Comparison of ENCODE assay signal across 1 cellular context in the genomic region with DNA sequence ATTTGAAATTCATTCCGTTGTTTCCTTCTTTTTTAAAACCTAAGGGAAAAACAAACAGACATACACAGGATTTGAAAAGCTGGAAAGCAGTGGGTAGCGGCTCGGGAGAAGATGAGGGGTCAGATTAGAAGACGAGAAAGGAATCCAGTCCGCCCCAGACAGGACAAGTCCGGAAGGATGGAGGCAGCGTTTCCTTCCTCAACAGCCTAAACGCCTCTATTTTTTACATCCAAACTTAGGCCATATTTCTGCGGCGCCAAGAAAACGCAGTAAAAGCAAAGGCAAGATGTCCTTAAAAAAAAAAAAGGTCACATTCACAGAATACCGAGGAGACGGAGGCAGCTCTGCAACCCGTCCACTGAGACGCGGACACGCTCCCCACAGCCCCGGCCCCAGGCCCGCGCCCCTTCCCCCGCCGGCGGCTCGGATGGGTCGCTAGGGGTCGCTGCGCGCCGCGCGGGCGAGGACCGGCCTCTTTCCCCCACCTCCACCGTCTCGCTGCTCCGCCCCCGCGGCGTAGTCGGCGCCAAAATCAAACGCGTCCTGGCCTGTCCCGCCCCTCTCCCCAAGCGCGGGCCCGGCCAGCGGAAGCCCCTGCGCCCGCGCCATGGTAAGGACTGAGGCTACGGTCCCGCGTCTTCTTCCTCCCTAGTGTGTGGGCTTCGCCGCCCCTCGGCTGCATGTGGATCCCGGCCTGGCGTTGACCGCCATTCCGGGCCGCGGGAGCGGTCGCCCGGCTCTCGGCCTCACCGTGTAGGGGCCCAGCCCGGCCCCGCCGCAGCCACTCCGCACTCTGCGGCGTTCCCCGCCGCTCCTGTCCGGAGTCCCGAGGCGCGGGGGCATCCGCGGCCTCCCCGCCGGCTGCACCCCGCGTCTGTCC.
TF ChIP-seq lines count a peak whose summit lies in the region.

A gene with protein sequence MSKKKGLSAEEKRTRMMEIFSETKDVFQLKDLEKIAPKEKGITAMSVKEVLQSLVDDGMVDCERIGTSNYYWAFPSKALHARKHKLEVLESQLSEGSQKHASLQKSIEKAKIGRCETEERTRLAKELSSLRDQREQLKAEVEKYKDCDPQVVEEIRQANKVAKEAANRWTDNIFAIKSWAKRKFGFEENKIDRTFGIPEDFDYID (plus strand): TSS at position 558 of the 880 bp plus-strand sequence. CDS start 50 bp downstream, at position 608.

TF ChIP-seq in HEK293, 187 proteins besides CTCF, POLR2A, EP300 and RAD21 (continued from another document and continues in another):
- TF ChIP-seq, protein P1, sequence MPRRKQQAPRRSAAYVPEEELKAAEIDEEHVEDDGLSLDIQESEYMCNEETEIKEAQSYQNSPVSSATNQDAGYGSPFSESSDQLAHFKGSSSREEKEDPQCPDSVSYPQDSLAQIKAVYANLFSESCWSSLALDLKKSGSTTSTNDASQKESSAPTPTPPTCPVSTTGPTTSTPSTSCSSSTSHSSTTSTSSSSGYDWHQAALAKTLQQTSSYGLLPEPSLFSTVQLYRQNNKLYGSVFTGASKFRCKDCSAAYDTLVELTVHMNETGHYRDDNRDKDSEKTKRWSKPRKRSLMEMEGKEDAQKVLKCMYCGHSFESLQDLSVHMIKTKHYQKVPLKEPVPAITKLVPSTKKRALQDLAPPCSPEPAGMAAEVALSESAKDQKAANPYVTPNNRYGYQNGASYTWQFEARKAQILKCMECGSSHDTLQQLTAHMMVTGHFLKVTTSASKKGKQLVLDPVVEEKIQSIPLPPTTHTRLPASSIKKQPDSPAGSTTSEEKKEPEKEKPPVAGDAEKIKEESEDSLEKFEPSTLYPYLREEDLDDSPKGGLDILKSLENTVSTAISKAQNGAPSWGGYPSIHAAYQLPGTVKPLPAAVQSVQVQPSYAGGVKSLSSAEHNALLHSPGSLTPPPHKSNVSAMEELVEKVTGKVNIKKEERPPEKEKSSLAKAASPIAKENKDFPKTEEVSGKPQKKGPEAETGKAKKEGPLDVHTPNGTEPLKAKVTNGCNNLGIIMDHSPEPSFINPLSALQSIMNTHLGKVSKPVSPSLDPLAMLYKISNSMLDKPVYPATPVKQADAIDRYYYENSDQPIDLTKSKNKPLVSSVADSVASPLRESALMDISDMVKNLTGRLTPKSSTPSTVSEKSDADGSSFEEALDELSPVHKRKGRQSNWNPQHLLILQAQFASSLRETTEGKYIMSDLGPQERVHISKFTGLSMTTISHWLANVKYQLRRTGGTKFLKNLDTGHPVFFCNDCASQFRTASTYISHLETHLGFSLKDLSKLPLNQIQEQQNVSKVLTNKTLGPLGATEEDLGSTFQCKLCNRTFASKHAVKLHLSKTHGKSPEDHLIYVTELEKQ (tag by site-specific recombination; IDR thresholded peaks at IDR 0.05; ENCODE audit: borderline replicate concordance), result 0 out of 2 replicates have a peak, but pooled peaks have one; percentile 9
- TF ChIP-seq ZNF701 (tag by site-specific recombination; IDR thresholded peaks at IDR 0.05) (no peak), ZNF707 (tag by site-specific recombination; IDR thresholded peaks at IDR 0.05) (no peak), ZBTB1 (tag by site-specific recombination; IDR thresholded peaks at IDR 0.05) (peak; percentile 63; the same call in 1 of the 2 replicates), ZNF416 (tag by site-specific recombination; IDR thresholded peaks at IDR 0.05) (no peak), ZNF529 (tag by site-specific recombination; IDR thresholded peaks at IDR 0.05; ENCODE audit: insufficient replicate concordance) (no peak), ZNF121 (tag by site-specific recombination; IDR thresholded peaks at IDR 0.05) (peak; percentile 13; the same call in 1 of the 2 replicates), ZNF391 (tag by site-specific recombination; IDR thresholded peaks at IDR 0.05; ENCODE audit: borderline replicate concordance, low read depth) (peak; percentile 37; the same call in 1 of the 2 replicates), ZNF544 (tag by site-specific recombination; IDR thresholded peaks at IDR 0.05) (no peak), HOXA7 (CRISPR knock-in tag; IDR thresholded peaks at IDR 0.05; ENCODE audit: borderline replicate concordance) (no peak), ZBTB21 (tag by site-specific recombination; IDR thresholded peaks at IDR 0.05) (no peak), KLF16 (tag by site-specific recombination; IDR thresholded peaks at IDR 0.05) (peak; percentile 60; the same call in 1 of the 2 replicates), OVOL3 (tag by site-specific recombination; IDR thresholded peaks at IDR 0.05) (no peak), ZNF423 (tag by site-specific recombination; IDR thresholded peaks at IDR 0.05) (no peak), ZBTB7A (tag by site-specific recombination; IDR thresholded peaks at IDR 0.05; ENCODE audit: low read depth) (0 out of 2 replicates have a peak, but pooled peaks have one; percentile 21), ZNF138 (tag by site-specific recombination; IDR thresholded peaks at IDR 0.05; ENCODE audit: borderline replicate concordance) (no peak), REPIN1 (tag by site-specific recombination; IDR thresholded peaks at IDR 0.05; ENCODE audit: low read depth) (no peak), SALL2 (tag by site-specific recombination; IDR thresholded peaks at IDR 0.05; ENCODE audit: borderline replicate concordance) (no peak), ZNF23 (tag by site-specific recombination; IDR thresholded peaks at IDR 0.05; ENCODE audit: borderline replicate concordance) (no peak)
- TF ChIP-seq, protein P2, sequence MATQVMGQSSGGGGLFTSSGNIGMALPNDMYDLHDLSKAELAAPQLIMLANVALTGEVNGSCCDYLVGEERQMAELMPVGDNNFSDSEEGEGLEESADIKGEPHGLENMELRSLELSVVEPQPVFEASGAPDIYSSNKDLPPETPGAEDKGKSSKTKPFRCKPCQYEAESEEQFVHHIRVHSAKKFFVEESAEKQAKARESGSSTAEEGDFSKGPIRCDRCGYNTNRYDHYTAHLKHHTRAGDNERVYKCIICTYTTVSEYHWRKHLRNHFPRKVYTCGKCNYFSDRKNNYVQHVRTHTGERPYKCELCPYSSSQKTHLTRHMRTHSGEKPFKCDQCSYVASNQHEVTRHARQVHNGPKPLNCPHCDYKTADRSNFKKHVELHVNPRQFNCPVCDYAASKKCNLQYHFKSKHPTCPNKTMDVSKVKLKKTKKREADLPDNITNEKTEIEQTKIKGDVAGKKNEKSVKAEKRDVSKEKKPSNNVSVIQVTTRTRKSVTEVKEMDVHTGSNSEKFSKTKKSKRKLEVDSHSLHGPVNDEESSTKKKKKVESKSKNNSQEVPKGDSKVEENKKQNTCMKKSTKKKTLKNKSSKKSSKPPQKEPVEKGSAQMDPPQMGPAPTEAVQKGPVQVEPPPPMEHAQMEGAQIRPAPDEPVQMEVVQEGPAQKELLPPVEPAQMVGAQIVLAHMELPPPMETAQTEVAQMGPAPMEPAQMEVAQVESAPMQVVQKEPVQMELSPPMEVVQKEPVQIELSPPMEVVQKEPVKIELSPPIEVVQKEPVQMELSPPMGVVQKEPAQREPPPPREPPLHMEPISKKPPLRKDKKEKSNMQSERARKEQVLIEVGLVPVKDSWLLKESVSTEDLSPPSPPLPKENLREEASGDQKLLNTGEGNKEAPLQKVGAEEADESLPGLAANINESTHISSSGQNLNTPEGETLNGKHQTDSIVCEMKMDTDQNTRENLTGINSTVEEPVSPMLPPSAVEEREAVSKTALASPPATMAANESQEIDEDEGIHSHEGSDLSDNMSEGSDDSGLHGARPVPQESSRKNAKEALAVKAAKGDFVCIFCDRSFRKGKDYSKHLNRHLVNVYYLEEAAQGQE (tag by site-specific recombination; IDR thresholded peaks at IDR 0.05), result no peak; the same call in 1 of the 2 replicates
- TF ChIP-seq, protein P3, sequence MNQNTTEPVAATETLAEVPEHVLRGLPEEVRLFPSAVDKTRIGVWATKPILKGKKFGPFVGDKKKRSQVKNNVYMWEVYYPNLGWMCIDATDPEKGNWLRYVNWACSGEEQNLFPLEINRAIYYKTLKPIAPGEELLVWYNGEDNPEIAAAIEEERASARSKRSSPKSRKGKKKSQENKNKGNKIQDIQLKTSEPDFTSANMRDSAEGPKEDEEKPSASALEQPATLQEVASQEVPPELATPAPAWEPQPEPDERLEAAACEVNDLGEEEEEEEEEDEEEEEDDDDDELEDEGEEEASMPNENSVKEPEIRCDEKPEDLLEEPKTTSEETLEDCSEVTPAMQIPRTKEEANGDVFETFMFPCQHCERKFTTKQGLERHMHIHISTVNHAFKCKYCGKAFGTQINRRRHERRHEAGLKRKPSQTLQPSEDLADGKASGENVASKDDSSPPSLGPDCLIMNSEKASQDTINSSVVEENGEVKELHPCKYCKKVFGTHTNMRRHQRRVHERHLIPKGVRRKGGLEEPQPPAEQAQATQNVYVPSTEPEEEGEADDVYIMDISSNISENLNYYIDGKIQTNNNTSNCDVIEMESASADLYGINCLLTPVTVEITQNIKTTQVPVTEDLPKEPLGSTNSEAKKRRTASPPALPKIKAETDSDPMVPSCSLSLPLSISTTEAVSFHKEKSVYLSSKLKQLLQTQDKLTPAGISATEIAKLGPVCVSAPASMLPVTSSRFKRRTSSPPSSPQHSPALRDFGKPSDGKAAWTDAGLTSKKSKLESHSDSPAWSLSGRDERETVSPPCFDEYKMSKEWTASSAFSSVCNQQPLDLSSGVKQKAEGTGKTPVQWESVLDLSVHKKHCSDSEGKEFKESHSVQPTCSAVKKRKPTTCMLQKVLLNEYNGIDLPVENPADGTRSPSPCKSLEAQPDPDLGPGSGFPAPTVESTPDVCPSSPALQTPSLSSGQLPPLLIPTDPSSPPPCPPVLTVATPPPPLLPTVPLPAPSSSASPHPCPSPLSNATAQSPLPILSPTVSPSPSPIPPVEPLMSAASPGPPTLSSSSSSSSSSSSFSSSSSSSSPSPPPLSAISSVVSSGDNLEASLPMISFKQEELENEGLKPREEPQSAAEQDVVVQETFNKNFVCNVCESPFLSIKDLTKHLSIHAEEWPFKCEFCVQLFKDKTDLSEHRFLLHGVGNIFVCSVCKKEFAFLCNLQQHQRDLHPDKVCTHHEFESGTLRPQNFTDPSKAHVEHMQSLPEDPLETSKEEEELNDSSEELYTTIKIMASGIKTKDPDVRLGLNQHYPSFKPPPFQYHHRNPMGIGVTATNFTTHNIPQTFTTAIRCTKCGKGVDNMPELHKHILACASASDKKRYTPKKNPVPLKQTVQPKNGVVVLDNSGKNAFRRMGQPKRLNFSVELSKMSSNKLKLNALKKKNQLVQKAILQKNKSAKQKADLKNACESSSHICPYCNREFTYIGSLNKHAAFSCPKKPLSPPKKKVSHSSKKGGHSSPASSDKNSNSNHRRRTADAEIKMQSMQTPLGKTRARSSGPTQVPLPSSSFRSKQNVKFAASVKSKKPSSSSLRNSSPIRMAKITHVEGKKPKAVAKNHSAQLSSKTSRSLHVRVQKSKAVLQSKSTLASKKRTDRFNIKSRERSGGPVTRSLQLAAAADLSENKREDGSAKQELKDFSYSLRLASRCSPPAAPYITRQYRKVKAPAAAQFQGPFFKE (tag by site-specific recombination; IDR thresholded peaks at IDR 0.05; ENCODE audit: borderline replicate concordance), result no peak
- TF ChIP-seq, protein P4, sequence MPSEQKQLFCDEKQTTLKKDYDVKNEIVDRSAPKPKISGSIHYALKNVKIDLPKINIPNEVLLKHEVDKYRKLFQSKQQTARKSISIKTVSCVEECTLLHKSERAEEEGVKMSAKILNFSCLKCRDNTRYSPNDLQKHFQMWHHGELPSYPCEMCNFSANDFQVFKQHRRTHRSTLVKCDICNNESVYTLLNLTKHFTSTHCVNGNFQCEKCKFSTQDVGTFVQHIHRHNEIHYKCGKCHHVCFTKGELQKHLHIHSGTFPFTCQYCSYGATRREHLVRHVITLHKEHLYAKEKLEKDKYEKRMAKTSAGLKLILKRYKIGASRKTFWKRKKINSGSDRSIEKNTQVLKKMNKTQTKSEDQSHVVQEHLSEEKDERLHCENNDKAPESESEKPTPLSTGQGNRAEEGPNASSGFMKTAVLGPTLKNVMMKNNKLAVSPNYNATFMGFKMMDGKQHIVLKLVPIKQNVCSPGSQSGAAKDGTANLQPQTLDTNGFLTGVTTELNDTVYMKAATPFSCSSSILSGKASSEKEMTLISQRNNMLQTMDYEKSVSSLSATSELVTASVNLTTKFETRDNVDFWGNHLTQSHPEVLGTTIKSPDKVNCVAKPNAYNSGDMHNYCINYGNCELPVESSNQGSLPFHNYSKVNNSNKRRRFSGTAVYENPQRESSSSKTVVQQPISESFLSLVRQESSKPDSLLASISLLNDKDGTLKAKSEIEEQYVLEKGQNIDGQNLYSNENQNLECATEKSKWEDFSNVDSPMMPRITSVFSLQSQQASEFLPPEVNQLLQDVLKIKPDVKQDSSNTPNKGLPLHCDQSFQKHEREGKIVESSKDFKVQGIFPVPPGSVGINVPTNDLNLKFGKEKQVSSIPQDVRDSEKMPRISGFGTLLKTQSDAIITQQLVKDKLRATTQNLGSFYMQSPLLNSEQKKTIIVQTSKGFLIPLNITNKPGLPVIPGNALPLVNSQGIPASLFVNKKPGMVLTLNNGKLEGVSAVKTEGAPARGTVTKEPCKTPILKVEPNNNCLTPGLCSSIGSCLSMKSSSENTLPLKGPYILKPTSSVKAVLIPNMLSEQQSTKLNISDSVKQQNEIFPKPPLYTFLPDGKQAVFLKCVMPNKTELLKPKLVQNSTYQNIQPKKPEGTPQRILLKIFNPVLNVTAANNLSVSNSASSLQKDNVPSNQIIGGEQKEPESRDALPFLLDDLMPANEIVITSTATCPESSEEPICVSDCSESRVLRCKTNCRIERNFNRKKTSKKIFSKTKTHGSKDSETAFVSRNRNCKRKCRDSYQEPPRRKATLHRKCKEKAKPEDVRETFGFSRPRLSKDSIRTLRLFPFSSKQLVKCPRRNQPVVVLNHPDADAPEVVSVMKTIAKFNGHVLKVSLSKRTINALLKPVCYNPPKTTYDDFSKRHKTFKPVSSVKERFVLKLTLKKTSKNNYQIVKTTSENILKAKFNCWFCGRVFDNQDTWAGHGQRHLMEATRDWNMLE (tag by site-specific recombination; conservative IDR thresholded peaks at IDR 0.05; ENCODE audit: low read depth), result no peak
- TF ChIP-seq, protein P5, sequence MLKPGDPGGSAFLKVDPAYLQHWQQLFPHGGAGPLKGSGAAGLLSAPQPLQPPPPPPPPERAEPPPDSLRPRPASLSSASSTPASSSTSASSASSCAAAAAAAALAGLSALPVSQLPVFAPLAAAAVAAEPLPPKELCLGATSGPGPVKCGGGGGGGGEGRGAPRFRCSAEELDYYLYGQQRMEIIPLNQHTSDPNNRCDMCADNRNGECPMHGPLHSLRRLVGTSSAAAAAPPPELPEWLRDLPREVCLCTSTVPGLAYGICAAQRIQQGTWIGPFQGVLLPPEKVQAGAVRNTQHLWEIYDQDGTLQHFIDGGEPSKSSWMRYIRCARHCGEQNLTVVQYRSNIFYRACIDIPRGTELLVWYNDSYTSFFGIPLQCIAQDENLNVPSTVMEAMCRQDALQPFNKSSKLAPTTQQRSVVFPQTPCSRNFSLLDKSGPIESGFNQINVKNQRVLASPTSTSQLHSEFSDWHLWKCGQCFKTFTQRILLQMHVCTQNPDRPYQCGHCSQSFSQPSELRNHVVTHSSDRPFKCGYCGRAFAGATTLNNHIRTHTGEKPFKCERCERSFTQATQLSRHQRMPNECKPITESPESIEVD (tag by site-specific recombination; IDR thresholded peaks at IDR 0.05), result no peak
- TF ChIP-seq, protein P6, sequence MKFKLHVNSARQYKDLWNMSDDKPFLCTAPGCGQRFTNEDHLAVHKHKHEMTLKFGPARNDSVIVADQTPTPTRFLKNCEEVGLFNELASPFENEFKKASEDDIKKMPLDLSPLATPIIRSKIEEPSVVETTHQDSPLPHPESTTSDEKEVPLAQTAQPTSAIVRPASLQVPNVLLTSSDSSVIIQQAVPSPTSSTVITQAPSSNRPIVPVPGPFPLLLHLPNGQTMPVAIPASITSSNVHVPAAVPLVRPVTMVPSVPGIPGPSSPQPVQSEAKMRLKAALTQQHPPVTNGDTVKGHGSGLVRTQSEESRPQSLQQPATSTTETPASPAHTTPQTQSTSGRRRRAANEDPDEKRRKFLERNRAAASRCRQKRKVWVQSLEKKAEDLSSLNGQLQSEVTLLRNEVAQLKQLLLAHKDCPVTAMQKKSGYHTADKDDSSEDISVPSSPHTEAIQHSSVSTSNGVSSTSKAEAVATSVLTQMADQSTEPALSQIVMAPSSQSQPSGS (tag by site-specific recombination; IDR thresholded peaks at IDR 0.05; ENCODE audit: low read depth), result no peak
